ENCODE assay signal across 1 cellular context in genomic region chr1:152460529-152460899, GRCh38.
TF ChIP-seq lines count a peak whose summit lies in the region.

No MANE protein-coding gene starts in this region.

TF ChIP-seq in K562, 482 proteins besides CTCF, POLR2A, EP300 and RAD21:
- no peak for TF ChIP-seq PRDM10 (IDR thresholded peaks at IDR 0.05; ENCODE audit: partially characterized antibody)
- 0 out of 6 replicates have a peak, but pooled peaks of 1 of the 3 experiments have one; percentile 20 for TF ChIP-seq ZBTB11 (CRISPR knock-in tag; IDR thresholded peaks at IDR 0.05)
